ENCODE assay signal across 1 cellular context in genomic region chr5:141388661-141389060, GRCh38.
TF ChIP-seq lines count a peak whose summit lies in the region.

No MANE protein-coding gene starts in this region.

TF ChIP-seq in HepG2, 621 proteins besides CTCF, POLR2A, EP300 and RAD21:
- TF ChIP-seq CEBPB (IDR thresholded peaks at IDR 0.05; ENCODE audit: borderline replicate concordance, low read depth, low read length) (peak; percentile 92), ZBTB1 (CRISPR knock-in tag; IDR thresholded peaks at IDR 0.05; ENCODE audit: borderline replicate concordance) (no peak), E2F5 (CRISPR knock-in tag; conservative IDR thresholded peaks at IDR 0.05) (no peak), ASH2L (IDR thresholded peaks at IDR 0.05; ENCODE audit: insufficient read length, low read depth, low read length) (no peak), MED1 (CRISPR knock-in tag; IDR thresholded peaks at IDR 0.05) (no peak), ZNF83 (CRISPR knock-in tag; IDR thresholded peaks at IDR 0.05; ENCODE audit: borderline replicate concordance) (no peak), CEBPG (CRISPR knock-in tag; IDR thresholded peaks at IDR 0.05) (peak; percentile 50; the same call in 1 of the 2 replicates), NFKBIZ (CRISPR knock-in tag; IDR thresholded peaks at IDR 0.05) (no peak), KLF11 (CRISPR knock-in tag; IDR thresholded peaks at IDR 0.05) (no peak), ZNF230 (CRISPR knock-in tag; IDR thresholded peaks at IDR 0.05) (no peak), ZNF276 (CRISPR knock-in tag; IDR thresholded peaks at IDR 0.05; ENCODE audit: low read depth) (no peak), RFX1 (IDR thresholded peaks at IDR 0.05) (no peak), FOXP4 (CRISPR knock-in tag; IDR thresholded peaks at IDR 0.05) (no peak), ZBTB44 (CRISPR knock-in tag; IDR thresholded peaks at IDR 0.05) (no peak)
